34 cellular contexts compared by ENCODE assay signal in genomic region chr10:89025453-89025852, GRCh38.
"Had no signal": no experiment of that assay in that cellular context is flagged by ENCODE, and none has a peak within 500 bp of the region (broad histone marks: within the 10 kb centered on the region; RNA-seq: fewer than 3 reads in every experiment).

No MANE protein-coding gene starts in this region.

- H3K4me1 ChIP-seq: Peyer's patch had no signal

- H3K36me3 Mint-ChIP-seq: IgD-negative memory B cell had no signal

- H3K9me3 ChIP-seq: Peyer's patch had no signal

- ATAC-seq: activated CD8-positive, alpha-beta memory T cell treated with anti-CD3 and anti-CD28 coated beads, Interleukin-2, amount 10 ng/mL, durations not matched to agents 7 days and 5 days; activated T-cell treated with anti-CD3 and anti-CD28 coated beads, Interleukin-2, amount 50 U/mL, for 72 hours; PC-3 had no signal

- H3K4me3 ChIP-seq: cardiac muscle cell, Peyer's patch had no signal

- H3K4me3 Mint-ChIP-seq: activated CD4-positive, alpha-beta memory T cell treated with anti-CD3 and anti-CD28 coated beads, Interleukin-2, amount 10 ng/mL, durations not matched to agents 7 days and 5 days; activated CD8-positive, alpha-beta memory T cell treated with anti-CD3 and anti-CD28 coated beads, Interleukin-2, amount 10 ng/mL, durations not matched to agents 7 days and 5 days; activated naive CD8-positive, alpha-beta T cell treated with anti-CD3 and anti-CD28 coated beads for 36 hours; activated T-cell treated with anti-CD3 and anti-CD28 coated beads, Interleukin-2, amount 50 U/mL, for 72 hours; activated T-helper 17 cell treated with anti-CD3 and anti-CD28 coated beads, Interleukin-2, amount 50 U/mL, for 72 hours; IgD-negative memory B cell had no signal

- H3K27ac ChIP-seq: cardiac muscle cell, Peyer's patch, WERI-Rb-1 had no signal

- H3K27ac Mint-ChIP-seq: activated CD4-positive, alpha-beta memory T cell treated with anti-CD3 and anti-CD28 coated beads, Interleukin-2, amount 10 ng/mL, durations not matched to agents 7 days and 5 days; activated CD8-positive, alpha-beta memory T cell treated with anti-CD3 and anti-CD28 coated beads, Interleukin-2, amount 10 ng/mL, durations not matched to agents 7 days and 5 days; activated naive CD8-positive, alpha-beta T cell treated with anti-CD3 and anti-CD28 coated beads for 36 hours; activated T-cell treated with anti-CD3 and anti-CD28 coated beads, Interleukin-2, amount 50 U/mL, for 72 hours; activated T-helper 17 cell treated with anti-CD3 and anti-CD28 coated beads, Interleukin-2, amount 50 U/mL, for 72 hours; IgD-negative memory B cell had no signal

- H3K27me3 Mint-ChIP-seq: activated CD4-positive, alpha-beta memory T cell treated with anti-CD3 and anti-CD28 coated beads, Interleukin-2, amount 10 ng/mL, durations not matched to agents 7 days and 5 days; activated CD8-positive, alpha-beta memory T cell treated with anti-CD3 and anti-CD28 coated beads, Interleukin-2, amount 10 ng/mL, durations not matched to agents 7 days and 5 days; activated naive CD8-positive, alpha-beta T cell treated with anti-CD3 and anti-CD28 coated beads for 36 hours; activated T-helper 17 cell treated with anti-CD3 and anti-CD28 coated beads, Interleukin-2, amount 50 U/mL, for 72 hours; IgD-negative memory B cell had no signal

- DNase-seq: activated CD4-positive, alpha-beta memory T cell treated with anti-CD3 and anti-CD28 coated beads, Interleukin-2, amount 10 ng/mL, durations not matched to agents 7 days and 5 days; activated CD4-positive, alpha-beta T cell treated with anti-CD3 and anti-CD28 coated beads for 1 hour; activated CD4-positive, alpha-beta T cell treated with anti-CD3 and anti-CD28 coated beads for 48 hours; activated CD4-positive, CD25-positive, alpha-beta regulatory T cell; activated CD8-positive, alpha-beta memory T cell treated with anti-CD3 and anti-CD28 coated beads for 24 hours; activated CD8-positive, alpha-beta memory T cell treated with anti-CD3 and anti-CD28 coated beads, Interleukin-2, amount 10 ng/mL, durations not matched to agents 7 days and 5 days; activated CD8-positive, alpha-beta memory T cell treated with anti-CD3 and anti-CD28 coated beads, Interleukin-2, amount 50 U/mL, for 48 hours; activated effector memory CD4-positive, alpha-beta T cell treated with anti-CD3 and anti-CD28 coated beads, Interleukin-2, amount 50 U/mL, for 16 hours; activated naive CD4-positive, alpha-beta T cell; activated naive CD4-positive, alpha-beta T cell treated with anti-CD3 and anti-CD28 coated beads, Interleukin-2, amount 50 U/mL, for 16 hours; activated naive CD8-positive, alpha-beta T cell treated with anti-CD3 and anti-CD28 coated beads for 36 hours; activated T-cell treated with anti-CD3 and anti-CD28 coated beads, Interleukin-2, amount 50 U/mL, for 72 hours; amniotic stem cell; aorta; Karpas-422; KBM-7; NCI-H1105; NCI-H1417 treated with DMSO at 0.1 percent for 48 hours; NCI-H1694 treated with DMSO at 0.1 percent for 48 hours; NCI-H2029; NCI-H345; NCI-H510A; NCI-H526; NCI-H774; PC-3; Peyer's patch; RPMI8226; SW 1271; T-helper 1 cell; T1000; WERI-Rb-1 had no signal

- H3K4me1 Mint-ChIP-seq: activated T-helper 17 cell treated with anti-CD3 and anti-CD28 coated beads, Interleukin-2, amount 50 U/mL, for 72 hours had no signal

- H3K9me3 Mint-ChIP-seq: activated CD4-positive, alpha-beta memory T cell treated with anti-CD3 and anti-CD28 coated beads, Interleukin-2, amount 10 ng/mL, durations not matched to agents 7 days and 5 days; activated naive CD8-positive, alpha-beta T cell treated with anti-CD3 and anti-CD28 coated beads for 36 hours; activated T-cell treated with anti-CD3 and anti-CD28 coated beads, Interleukin-2, amount 50 U/mL, for 72 hours; activated T-helper 17 cell treated with anti-CD3 and anti-CD28 coated beads, Interleukin-2, amount 50 U/mL, for 72 hours; IgD-negative memory B cell had no signal

- H3K27me3 ChIP-seq: Peyer's patch had no signal

- H3K36me3 ChIP-seq: cardiac muscle cell, WERI-Rb-1 had no signal
